1 cellular context compared by ENCODE assay signal in the genomic region with DNA sequence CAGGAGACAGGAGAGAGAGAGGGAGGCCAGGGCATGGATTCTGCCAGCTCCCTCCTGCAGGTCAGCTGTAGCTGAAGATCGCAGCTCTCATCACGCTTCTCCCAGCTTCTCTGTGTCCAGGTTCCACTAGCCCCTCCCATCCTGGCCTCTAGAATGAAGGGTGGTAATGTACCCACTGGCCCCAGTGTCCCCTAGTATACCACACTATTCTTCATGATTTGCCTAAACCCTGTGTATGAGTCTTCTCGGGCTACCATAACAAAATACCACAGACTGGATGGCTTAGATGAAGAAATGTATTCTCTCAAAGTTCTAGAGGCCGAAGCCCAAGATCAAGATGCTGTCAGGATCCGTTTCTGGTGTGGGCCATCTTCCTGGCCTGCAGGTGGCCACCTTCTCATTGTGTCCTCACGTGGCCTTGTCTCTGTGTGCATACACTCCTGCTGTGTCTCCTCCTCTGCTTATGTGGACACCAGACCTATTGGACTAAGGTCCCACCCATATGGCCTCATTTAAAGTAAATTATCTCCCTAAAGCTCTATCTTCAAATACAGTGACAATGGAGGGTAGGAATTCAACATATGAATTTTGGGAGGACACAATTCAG.
A peak's percentile ranks its signal among the peaks of the same experiment; 100 is the strongest.
TF ChIP-seq lines count a peak whose summit lies in the region.

No MANE protein-coding gene starts in this region.

TF ChIP-seq in HepG2, 621 proteins besides CTCF, POLR2A, EP300 and RAD21:
- TF ChIP-seq ZC3H13 (CRISPR knock-in tag; IDR thresholded peaks at IDR 0.05) (no peak), GTF2F1 (IDR thresholded peaks at IDR 0.05; ENCODE audit: low read length) (no peak), SRF (IDR thresholded peaks at IDR 0.05; ENCODE audit: low read depth, low read length) (no peak), ZMYM4 (CRISPR knock-in tag; IDR thresholded peaks at IDR 0.05) (0 out of 2 replicates have a peak, but pooled peaks have one; percentile 32), ZNF296 (CRISPR knock-in tag; conservative IDR thresholded peaks at IDR 0.05) (no peak), ATAD3A (CRISPR knock-in tag; IDR thresholded peaks at IDR 0.05) (no peak), PHF20 (CRISPR knock-in tag; IDR thresholded peaks at IDR 0.05) (no peak), ZNF75D (CRISPR knock-in tag; IDR thresholded peaks at IDR 0.05; ENCODE audit: borderline replicate concordance) (no peak), HHEX (CRISPR knock-in tag; IDR thresholded peaks at IDR 0.05) (no peak), MATR3 (CRISPR knock-in tag; IDR thresholded peaks at IDR 0.05) (no peak), STAG1 (CRISPR knock-in tag; IDR thresholded peaks at IDR 0.05) (peak; percentile 70), AGO2 (optimal IDR thresholded peaks at IDR 0.05; ENCODE audit: low read depth, low read length) (no peak), ZFP82 (CRISPR knock-in tag; IDR thresholded peaks at IDR 0.05; ENCODE audit: borderline replicate concordance) (no peak), ARNT (IDR thresholded peaks at IDR 0.05) (no peak), RXRB (CRISPR knock-in tag; IDR thresholded peaks at IDR 0.05; ENCODE audit: borderline replicate concordance) (peak; percentile 47; the same call in 1 of the 2 replicates), GLI4 (CRISPR knock-in tag; IDR thresholded peaks at IDR 0.05; ENCODE audit: borderline replicate concordance) (no peak), ZSCAN29 (CRISPR knock-in tag; conservative IDR thresholded peaks at IDR 0.05) (no peak), ZC3H4 (CRISPR knock-in tag; IDR thresholded peaks at IDR 0.05; ENCODE audit: borderline replicate concordance) (no peak), ZNF614 (CRISPR knock-in tag; IDR thresholded peaks at IDR 0.05; ENCODE audit: borderline replicate concordance) (no peak), ZNF235 (CRISPR knock-in tag; IDR thresholded peaks at IDR 0.05; ENCODE audit: borderline replicate concordance) (no peak), SKI (IDR thresholded peaks at IDR 0.05; ENCODE audit: partially characterized antibody) (no peak), MEIS2 (CRISPR knock-in tag; IDR thresholded peaks at IDR 0.05) (no peak), ZNF501 (CRISPR knock-in tag; IDR thresholded peaks at IDR 0.05) (no peak), ZNF101 (CRISPR knock-in tag; IDR thresholded peaks at IDR 0.05; ENCODE audit: borderline replicate concordance, low read depth) (peak; percentile 98; the same call in 1 of the 2 replicates), ZNF333 (CRISPR knock-in tag; IDR thresholded peaks at IDR 0.05; ENCODE audit: borderline replicate concordance) (no peak), HNF4A (CRISPR knock-in tag; IDR thresholded peaks at IDR 0.05) (0 out of 2 replicates have a peak, but pooled peaks have one; percentile 25), ZFYVE20 (CRISPR knock-in tag; IDR thresholded peaks at IDR 0.05; ENCODE audit: borderline replicate concordance, low read depth) (no peak), HNRNPH1 (optimal IDR thresholded peaks at IDR 0.05; ENCODE audit: low read depth, low read length) (no peak)
- TF ChIP-seq, protein P1, sequence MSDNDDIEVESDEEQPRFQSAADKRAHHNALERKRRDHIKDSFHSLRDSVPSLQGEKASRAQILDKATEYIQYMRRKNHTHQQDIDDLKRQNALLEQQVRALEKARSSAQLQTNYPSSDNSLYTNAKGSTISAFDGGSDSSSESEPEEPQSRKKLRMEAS (IDR thresholded peaks at IDR 0.05): peak; percentile 31; the same call in 1 of the 2 replicates
- TF ChIP-seq, protein P2, sequence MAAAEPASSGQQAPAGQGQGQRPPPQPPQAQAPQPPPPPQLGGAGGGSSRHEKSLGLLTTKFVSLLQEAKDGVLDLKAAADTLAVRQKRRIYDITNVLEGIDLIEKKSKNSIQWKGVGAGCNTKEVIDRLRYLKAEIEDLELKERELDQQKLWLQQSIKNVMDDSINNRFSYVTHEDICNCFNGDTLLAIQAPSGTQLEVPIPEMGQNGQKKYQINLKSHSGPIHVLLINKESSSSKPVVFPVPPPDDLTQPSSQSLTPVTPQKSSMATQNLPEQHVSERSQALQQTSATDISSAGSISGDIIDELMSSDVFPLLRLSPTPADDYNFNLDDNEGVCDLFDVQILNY (CRISPR knock-in tag; conservative IDR thresholded peaks at IDR 0.05): no peak
- TF ChIP-seq, protein P3, sequence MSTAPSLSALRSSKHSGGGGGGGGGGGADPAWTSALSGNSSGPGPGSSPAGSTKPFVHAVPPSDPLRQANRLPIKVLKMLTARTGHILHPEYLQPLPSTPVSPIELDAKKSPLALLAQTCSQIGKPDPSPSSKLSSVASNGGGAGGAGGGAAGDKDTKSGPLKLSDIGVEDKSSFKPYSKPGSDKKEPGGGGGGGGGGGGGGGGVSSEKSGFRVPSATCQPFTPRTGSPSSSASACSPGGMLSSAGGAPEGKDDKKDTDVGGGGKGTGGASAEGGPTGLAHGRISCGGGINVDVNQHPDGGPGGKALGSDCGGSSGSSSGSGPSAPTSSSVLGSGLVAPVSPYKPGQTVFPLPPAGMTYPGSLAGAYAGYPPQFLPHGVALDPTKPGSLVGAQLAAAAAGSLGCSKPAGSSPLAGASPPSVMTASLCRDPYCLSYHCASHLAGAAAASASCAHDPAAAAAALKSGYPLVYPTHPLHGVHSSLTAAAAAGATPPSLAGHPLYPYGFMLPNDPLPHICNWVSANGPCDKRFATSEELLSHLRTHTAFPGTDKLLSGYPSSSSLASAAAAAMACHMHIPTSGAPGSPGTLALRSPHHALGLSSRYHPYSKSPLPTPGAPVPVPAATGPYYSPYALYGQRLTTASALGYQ (CRISPR knock-in tag; IDR thresholded peaks at IDR 0.05): no peak
- TF ChIP-seq, protein P4, sequence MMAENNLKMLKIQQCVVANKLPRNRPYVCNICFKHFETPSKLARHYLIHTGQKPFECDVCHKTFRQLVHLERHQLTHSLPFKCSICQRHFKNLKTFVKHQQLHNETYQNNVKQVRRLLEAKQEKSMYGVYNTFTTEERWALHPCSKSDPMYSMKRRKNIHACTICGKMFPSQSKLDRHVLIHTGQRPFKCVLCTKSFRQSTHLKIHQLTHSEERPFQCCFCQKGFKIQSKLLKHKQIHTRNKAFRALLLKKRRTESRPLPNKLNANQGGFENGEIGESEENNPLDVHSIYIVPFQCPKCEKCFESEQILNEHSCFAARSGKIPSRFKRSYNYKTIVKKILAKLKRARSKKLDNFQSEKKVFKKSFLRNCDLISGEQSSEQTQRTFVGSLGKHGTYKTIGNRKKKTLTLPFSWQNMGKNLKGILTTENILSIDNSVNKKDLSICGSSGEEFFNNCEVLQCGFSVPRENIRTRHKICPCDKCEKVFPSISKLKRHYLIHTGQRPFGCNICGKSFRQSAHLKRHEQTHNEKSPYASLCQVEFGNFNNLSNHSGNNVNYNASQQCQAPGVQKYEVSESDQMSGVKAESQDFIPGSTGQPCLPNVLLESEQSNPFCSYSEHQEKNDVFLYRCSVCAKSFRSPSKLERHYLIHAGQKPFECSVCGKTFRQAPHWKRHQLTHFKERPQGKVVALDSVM (CRISPR knock-in tag; IDR thresholded peaks at IDR 0.05): 0 out of 2 replicates have a peak, but pooled peaks have one; percentile 14
- TF ChIP-seq, protein P5, sequence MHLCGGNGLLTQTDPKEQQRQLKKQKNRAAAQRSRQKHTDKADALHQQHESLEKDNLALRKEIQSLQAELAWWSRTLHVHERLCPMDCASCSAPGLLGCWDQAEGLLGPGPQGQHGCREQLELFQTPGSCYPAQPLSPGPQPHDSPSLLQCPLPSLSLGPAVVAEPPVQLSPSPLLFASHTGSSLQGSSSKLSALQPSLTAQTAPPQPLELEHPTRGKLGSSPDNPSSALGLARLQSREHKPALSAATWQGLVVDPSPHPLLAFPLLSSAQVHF (CRISPR knock-in tag; IDR thresholded peaks at IDR 0.05): no peak
- TF ChIP-seq, protein P6, sequence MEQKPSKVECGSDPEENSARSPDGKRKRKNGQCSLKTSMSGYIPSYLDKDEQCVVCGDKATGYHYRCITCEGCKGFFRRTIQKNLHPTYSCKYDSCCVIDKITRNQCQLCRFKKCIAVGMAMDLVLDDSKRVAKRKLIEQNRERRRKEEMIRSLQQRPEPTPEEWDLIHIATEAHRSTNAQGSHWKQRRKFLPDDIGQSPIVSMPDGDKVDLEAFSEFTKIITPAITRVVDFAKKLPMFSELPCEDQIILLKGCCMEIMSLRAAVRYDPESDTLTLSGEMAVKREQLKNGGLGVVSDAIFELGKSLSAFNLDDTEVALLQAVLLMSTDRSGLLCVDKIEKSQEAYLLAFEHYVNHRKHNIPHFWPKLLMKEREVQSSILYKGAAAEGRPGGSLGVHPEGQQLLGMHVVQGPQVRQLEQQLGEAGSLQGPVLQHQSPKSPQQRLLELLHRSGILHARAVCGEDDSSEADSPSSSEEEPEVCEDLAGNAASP (CRISPR knock-in tag; IDR thresholded peaks at IDR 0.05; ENCODE audit: borderline replicate concordance): peak; percentile 90; the same call in 1 of the 2 replicates
- TF ChIP-seq, protein P7, sequence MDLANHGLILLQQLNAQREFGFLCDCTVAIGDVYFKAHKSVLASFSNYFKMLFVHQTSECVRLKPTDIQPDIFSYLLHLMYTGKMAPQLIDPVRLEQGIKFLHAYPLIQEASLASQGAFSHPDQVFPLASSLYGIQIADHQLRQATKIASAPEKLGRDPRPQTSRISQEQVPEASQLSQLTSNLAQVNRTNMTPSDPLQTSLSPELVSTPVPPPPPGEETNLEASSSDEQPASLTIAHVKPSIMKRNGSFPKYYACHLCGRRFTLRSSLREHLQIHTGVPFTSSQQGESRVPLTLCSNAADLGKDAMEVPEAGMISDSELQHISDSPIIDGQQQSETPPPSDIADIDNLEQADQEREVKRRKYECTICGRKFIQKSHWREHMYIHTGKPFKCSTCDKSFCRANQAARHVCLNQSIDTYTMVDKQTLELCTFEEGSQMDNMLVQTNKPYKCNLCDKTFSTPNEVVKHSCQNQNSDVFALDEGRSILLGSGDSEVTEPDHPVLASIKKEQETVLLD (CRISPR knock-in tag; IDR thresholded peaks at IDR 0.05; ENCODE audit: low read depth): no peak
- TF ChIP-seq, protein P8, sequence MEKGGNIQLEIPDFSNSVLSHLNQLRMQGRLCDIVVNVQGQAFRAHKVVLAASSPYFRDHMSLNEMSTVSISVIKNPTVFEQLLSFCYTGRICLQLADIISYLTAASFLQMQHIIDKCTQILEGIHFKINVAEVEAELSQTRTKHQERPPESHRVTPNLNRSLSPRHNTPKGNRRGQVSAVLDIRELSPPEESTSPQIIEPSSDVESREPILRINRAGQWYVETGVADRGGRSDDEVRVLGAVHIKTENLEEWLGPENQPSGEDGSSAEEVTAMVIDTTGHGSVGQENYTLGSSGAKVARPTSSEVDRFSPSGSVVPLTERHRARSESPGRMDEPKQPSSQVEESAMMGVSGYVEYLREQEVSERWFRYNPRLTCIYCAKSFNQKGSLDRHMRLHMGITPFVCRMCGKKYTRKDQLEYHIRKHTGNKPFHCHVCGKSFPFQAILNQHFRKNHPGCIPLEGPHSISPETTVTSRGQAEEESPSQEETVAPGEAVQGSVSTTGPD (CRISPR knock-in tag; IDR thresholded peaks at IDR 0.05): no peak
